8 cellular contexts compared by ENCODE assay signal in the genomic region with DNA sequence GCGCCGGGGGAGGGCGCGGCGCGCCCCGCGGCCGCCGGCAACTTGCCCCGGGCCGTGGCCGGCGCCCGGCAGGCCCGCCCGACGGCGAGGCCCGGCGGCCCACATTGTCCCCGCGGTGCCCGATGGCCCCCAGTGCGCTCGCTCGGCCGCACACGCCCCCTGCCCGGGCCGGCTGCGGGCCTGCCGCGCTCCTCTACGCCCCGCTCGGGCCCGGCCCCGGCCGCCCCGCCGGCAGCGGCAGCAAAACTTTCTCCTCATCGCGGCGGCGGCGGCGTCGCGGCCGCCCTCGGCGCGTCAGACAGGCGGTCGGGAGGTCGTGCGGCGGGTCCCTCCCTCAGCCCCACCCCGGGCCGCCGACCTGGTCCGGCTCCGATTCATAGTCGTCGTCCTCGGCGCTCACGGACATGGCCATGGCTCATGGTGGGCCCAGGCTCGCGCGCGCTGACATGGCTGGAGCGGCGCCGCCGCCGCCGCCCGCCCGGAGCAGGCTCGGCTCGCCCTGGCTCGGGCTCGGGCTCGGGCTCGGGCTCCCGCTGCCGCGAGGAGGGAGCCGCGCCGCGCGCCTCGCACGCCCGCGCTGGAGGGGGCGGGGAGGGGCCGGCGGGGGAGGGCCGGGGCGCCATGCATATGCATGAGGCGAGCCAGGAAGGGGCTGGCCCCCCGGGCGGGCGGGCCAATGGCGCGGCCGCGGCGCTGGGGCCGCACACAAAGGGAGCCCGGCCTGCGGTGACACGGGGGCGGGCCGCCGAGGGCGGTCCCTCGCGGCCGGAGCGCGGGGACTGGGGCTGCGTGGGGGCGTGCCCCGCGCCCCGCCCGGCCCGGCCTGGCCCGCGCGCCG.
DNase-seq lines count a peak whose midpoint lies in the region; ATAC-seq and TF ChIP-seq lines count a peak whose summit lies in the region.

No MANE protein-coding gene starts in this region.

- H3K4me3 ChIP-seq in HUES64 (ENCODE audit: low read length) (peak overlapping the region; percentile 67), PC-3 (ENCODE audit: low read length) (peak overlapping the region; percentile 76)

- H3K4me3 Mint-ChIP-seq in nephron progenitor cell, result peak overlapping the region; percentile 56

- peaks cover 13% of the 10 kb centered on the region for H3K4me1 ChIP-seq in HUES64 (ENCODE audit: insufficient read depth, low read length)
- H3K4me1 ChIP-seq in PC-3 (ENCODE audit: insufficient read depth, low read length), result peaks cover 16% of the 10 kb centered on the region

- DNase-seq in DMS153 treated with DMSO at 0.1 percent for 48 hours (lab: John Stamatoyannopoulos, UW; ENCODE audit: unreplicated experiment), result peak; percentile 47
- peak; percentile 98 for DNase-seq in PC-3
- DNase-seq in activated T-helper 1 cell treated with Interleukin-2 at 50 U/mL for 16 hours (ENCODE audit: low read depth), result peak; percentile 88
- peak; percentile 63 for DNase-seq in fibroblast of peridontal ligament (ENCODE audit: extremely low read depth)
- DNase-seq in nephron progenitor cell, result peak; percentile 92
- peak; percentile 85 for DNase-seq in stimulated activated naive CD4-positive, alpha-beta T cell treated with Interleukin-2 at 50 U/mL for 16 hours (lab: John Stamatoyannopoulos, UW)

- BruUV-seq in PC-3 (replicated peaks; lab: Mats Ljungman, UMichigan), result no TSS peak

- no peak for TF ChIP-seq CTCF in PC-3 (conservative IDR thresholded peaks at IDR 0.05; ENCODE audit: low read depth, low read length)
- no peak for TF ChIP-seq CTCF in nephron progenitor cell (IDR thresholded peaks at IDR 0.05)

- no peak overlapping the region for H3K27ac Mint-ChIP-seq in nephron progenitor cell

- H3K9ac ChIP-seq in HUES64 (ENCODE audit: low read depth, low read length) (peak overlapping the region; percentile 77), PC-3 (ENCODE audit: low read length) (peak overlapping the region; percentile 51; the same call in 1 of the 2 replicates)

- H3K4me1 Mint-ChIP-seq in nephron progenitor cell, result peaks cover 65% of the 10 kb centered on the region

- no peaks in the 10 kb centered on the region for H3F3A ChIP-seq in PC-3 (ENCODE audit: low read length, unreplicated experiment)

- H3K27me3 Mint-ChIP-seq in nephron progenitor cell (ENCODE audit: low read depth, poor library complexity), result peaks cover 6% of the 10 kb centered on the region

- peaks cover 13% of the 10 kb centered on the region for H3K36me3 Mint-ChIP-seq in nephron progenitor cell (ENCODE audit: low read depth)

- POLR2A ChIA-PET in PC-3 (lab: Charles Lee; ENCODE audit: unreplicated experiment), result no interaction called here

- peaks cover 44% of the 10 kb centered on the region for H3K79me2 ChIP-seq in PC-3 (ENCODE audit: low read length)

- H3K36me3 ChIP-seq in HUES64 (ENCODE audit: insufficient read depth, low read length) (peaks cover 10% of the 10 kb centered on the region; the same call in 1 of the 2 replicates), PC-3 (ENCODE audit: low read depth, low read length) (no peaks in the 10 kb centered on the region)

- H3K4me2 ChIP-seq in PC-3 (ENCODE audit: low read length), result peak overlapping the region; percentile 94

- peaks cover 6% of the 10 kb centered on the region; the same call in 1 of the 2 replicates for H3K27me3 ChIP-seq in HUES64 (ENCODE audit: insufficient read depth, low read length)
- no peaks in the 10 kb centered on the region for H3K27me3 ChIP-seq in PC-3 (ENCODE audit: low read length)

- peak overlapping the region; percentile 81 for H2AFZ ChIP-seq in PC-3 (ENCODE audit: low read length)

- no peaks in the 10 kb centered on the region for H3K9me2 ChIP-seq in PC-3 (replicated peaks; ENCODE audit: low read length)

- H3K27ac ChIP-seq in HUES64 (ENCODE audit: low read depth, low read length), result peak overlapping the region; percentile 41; the same call in 1 of the 2 replicates
- no peak overlapping the region for H3K27ac ChIP-seq in PC-3 (ENCODE audit: low read length)

- intact Hi-C loops in PC-3 (cut with micrococcal nuclease), result no loop called here

- ATAC-seq in GM21526 (IDR thresholded peaks at IDR 0.05; ENCODE audit: low FRiP score, unreplicated experiment) (peak; percentile 88), PC-3 (peak; percentile 93)

- CTCF ChIA-PET in PC-3 (lab: Charles Lee), result no interaction called here

- H3K9me3 ChIP-seq in HUES64 (ENCODE audit: insufficient read depth, low read depth, low read length) (no peaks in the 10 kb centered on the region), PC-3 (ENCODE audit: low read length) (no peaks in the 10 kb centered on the region)

- no peaks in the 10 kb centered on the region for H3K9me3 Mint-ChIP-seq in nephron progenitor cell

- peaks cover 14% of the 10 kb centered on the region for H4K20me1 ChIP-seq in PC-3 (ENCODE audit: low read length)

- under 1% methylated on average over 138 of the region's 138 CpGs for WGBS in HUES64

Comparison
In these comparisons a context has a peak if more than half of its experiments do, and no peak if none do; other contexts are left out.
1. DNase-seq: peak in every context shown above with its lines; median percentile 98 in PC-3; 92 in nephron progenitor cell; 88 in activated T-helper 1 cell treated with Interleukin-2 at 50 U/mL for 16 hours; 85 in stimulated activated naive CD4-positive, alpha-beta T cell treated with Interleukin-2 at 50 U/mL for 16 hours; 63 in fibroblast of peridontal ligament; 47 in DMS153 treated with DMSO at 0.1 percent for 48 hours.